1 cellular context compared by ENCODE assay signal in the genomic region with DNA sequence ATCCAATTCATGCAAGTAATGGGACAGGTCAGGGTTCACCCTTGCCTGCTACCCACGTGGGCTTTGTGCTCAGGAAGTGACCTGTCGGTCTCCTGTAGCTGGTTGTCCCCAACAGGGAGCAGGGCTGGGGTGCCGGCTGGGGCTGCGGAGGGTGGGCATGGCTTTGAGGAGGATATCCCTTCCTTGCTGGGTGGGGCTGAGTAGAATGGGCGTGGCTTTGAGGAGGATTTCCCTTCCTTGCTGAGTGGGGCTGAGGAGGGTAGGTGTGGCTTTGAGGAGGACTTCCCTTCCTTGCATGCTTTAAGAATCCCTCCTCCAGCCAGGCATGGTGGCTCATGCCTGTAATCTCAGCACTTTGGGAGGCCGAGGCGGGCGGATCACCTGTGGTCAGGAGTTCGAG.
TF ChIP-seq lines count a peak whose summit lies in the region.

No MANE protein-coding gene starts in this region.

TF ChIP-seq in GM23338, 12 proteins besides CTCF, POLR2A, EP300 and RAD21 (continued from another document):
- TF ChIP-seq, protein P1, sequence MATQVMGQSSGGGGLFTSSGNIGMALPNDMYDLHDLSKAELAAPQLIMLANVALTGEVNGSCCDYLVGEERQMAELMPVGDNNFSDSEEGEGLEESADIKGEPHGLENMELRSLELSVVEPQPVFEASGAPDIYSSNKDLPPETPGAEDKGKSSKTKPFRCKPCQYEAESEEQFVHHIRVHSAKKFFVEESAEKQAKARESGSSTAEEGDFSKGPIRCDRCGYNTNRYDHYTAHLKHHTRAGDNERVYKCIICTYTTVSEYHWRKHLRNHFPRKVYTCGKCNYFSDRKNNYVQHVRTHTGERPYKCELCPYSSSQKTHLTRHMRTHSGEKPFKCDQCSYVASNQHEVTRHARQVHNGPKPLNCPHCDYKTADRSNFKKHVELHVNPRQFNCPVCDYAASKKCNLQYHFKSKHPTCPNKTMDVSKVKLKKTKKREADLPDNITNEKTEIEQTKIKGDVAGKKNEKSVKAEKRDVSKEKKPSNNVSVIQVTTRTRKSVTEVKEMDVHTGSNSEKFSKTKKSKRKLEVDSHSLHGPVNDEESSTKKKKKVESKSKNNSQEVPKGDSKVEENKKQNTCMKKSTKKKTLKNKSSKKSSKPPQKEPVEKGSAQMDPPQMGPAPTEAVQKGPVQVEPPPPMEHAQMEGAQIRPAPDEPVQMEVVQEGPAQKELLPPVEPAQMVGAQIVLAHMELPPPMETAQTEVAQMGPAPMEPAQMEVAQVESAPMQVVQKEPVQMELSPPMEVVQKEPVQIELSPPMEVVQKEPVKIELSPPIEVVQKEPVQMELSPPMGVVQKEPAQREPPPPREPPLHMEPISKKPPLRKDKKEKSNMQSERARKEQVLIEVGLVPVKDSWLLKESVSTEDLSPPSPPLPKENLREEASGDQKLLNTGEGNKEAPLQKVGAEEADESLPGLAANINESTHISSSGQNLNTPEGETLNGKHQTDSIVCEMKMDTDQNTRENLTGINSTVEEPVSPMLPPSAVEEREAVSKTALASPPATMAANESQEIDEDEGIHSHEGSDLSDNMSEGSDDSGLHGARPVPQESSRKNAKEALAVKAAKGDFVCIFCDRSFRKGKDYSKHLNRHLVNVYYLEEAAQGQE (IDR thresholded peaks at IDR 0.05; ENCODE audit: unreplicated experiment) = no peak
- TF ChIP-seq, protein P2, sequence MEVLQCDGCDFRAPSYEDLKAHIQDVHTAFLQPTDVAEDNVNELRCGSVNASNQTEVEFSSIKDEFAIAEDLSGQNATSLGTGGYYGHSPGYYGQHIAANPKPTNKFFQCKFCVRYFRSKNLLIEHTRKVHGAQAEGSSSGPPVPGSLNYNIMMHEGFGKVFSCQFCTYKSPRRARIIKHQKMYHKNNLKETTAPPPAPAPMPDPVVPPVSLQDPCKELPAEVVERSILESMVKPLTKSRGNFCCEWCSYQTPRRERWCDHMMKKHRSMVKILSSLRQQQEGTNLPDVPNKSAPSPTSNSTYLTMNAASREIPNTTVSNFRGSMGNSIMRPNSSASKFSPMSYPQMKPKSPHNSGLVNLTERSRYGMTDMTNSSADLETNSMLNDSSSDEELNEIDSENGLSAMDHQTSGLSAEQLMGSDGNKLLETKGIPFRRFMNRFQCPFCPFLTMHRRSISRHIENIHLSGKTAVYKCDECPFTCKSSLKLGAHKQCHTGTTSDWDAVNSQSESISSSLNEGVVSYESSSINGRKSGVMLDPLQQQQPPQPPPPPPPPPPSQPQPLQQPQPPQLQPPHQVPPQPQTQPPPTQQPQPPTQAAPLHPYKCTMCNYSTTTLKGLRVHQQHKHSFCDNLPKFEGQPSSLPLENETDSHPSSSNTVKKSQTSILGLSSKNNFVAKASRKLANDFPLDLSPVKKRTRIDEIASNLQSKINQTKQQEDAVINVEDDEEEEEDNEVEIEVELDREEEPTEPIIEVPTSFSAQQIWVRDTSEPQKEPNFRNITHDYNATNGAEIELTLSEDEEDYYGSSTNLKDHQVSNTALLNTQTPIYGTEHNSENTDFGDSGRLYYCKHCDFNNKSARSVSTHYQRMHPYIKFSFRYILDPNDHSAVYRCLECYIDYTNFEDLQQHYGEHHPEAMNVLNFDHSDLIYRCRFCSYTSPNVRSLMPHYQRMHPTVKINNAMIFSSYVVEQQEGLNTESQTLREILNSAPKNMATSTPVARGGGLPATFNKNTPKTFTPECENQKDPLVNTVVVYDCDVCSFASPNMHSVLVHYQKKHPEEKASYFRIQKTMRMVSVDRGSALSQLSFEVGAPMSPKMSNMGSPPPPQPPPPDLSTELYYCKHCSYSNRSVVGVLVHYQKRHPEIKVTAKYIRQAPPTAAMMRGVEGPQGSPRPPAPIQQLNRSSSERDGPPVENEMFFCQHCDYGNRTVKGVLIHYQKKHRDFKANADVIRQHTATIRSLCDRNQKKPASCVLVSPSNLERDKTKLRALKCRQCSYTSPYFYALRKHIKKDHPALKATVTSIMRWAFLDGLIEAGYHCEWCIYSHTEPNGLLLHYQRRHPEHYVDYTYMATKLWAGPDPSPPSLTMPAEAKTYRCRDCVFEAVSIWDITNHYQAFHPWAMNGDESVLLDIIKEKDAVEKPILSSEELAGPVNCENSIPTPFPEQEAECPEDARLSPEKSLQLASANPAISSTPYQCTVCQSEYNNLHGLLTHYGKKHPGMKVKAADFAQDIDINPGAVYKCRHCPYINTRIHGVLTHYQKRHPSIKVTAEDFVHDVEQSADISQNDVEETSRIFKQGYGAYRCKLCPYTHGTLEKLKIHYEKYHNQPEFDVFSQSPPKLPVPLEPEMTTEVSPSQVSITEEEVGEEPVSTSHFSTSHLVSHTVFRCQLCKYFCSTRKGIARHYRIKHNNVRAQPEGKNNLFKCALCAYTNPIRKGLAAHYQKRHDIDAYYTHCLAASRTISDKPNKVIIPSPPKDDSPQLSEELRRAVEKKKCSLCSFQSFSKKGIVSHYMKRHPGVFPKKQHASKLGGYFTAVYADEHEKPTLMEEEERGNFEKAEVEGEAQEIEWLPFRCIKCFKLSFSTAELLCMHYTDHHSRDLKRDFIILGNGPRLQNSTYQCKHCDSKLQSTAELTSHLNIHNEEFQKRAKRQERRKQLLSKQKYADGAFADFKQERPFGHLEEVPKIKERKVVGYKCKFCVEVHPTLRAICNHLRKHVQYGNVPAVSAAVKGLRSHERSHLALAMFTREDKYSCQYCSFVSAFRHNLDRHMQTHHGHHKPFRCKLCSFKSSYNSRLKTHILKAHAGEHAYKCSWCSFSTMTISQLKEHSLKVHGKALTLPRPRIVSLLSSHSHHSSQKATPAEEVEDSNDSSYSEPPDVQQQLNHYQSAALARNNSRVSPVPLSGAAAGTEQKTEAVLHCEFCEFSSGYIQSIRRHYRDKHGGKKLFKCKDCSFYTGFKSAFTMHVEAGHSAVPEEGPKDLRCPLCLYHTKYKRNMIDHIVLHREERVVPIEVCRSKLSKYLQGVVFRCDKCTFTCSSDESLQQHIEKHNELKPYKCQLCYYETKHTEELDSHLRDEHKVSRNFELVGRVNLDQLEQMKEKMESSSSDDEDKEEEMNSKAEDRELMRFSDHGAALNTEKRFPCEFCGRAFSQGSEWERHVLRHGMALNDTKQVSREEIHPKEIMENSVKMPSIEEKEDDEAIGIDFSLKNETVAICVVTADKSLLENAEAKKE (CRISPR knock-in tag; IDR thresholded peaks at IDR 0.05) = no peak
- TF ChIP-seq ETS1 (IDR thresholded peaks at IDR 0.05) (no peak), ZNF114 (CRISPR knock-in tag; IDR thresholded peaks at IDR 0.05) (no peak), EZH2 (IDR thresholded peaks at IDR 0.05; ENCODE audit: low read depth, unreplicated experiment) (no peak), CREB1 (CRISPR knock-in tag; IDR thresholded peaks at IDR 0.05; ENCODE audit: low read depth) (no peak), POLR2AphosphoS5 (IDR thresholded peaks at IDR 0.05; ENCODE audit: low read depth) (no peak)
